In genomic region chr2:140586379-140586778, GRCh38 we compare ENCODE assay signal across 8 cellular contexts.
DNase-seq lines count a peak whose midpoint lies in the region; ATAC-seq, FAIRE-seq and TF ChIP-seq lines count a peak whose summit lies in the region.

No MANE protein-coding gene starts in this region.

- WGBS in suprapubic skin: 83% methylated on average over 2 of the region's 2 CpGs

- peaks cover 0 to 19% (median 4%) of the 10 kb centered on the region in 8 donors for H3K9me3 Mint-ChIP-seq in CD4-positive, alpha-beta memory T cell

- H3K4me1 ChIP-seq in BE2C (no peaks in the 10 kb centered on the region), kidney (ENCODE audit: control insufficient read depth in 1 of 2, insufficient read depth in 1 of 2, low read depth in 1 of 2, low read length in 2 of 2) (no peaks in the 10 kb centered on the region), suprapubic skin (no peaks in the 10 kb centered on the region)
- no peaks in the 10 kb centered on the region for H3K4me1 ChIP-seq in CD4-positive, alpha-beta memory T cell (ENCODE audit: insufficient read depth, low read length)

- no peak overlapping the region for H3K27ac ChIP-seq in RWPE1
- H3K27ac ChIP-seq in kidney (ENCODE audit: low read depth in 2 of 2, low read length in 2 of 2): no peak overlapping the region
- H3K27ac ChIP-seq in CD4-positive, alpha-beta memory T cell (ENCODE audit: low read depth, low read length): no peak overlapping the region
- H3K27ac ChIP-seq in suprapubic skin: no peak overlapping the region

- POLR2A ChIA-PET in RWPE1 (lab: Yijun Ruan, JAX; ENCODE audit: low non-redundant PET): no interaction called here
- POLR2A ChIA-PET in CD4-positive, alpha-beta memory T cell (lab: Charles Lee; ENCODE audit: partially characterized antibody): no interaction called here

- H3K9ac ChIP-seq in kidney (ENCODE audit: low read length in 2 of 2): no peak overlapping the region

- CTCF ChIA-PET in RWPE1 (lab: Yijun Ruan, JAX): interaction anchor here (0.6 kb wide), 2 partner anchors 17 to 288 kb away, joined by 3 to 4 read pairs; no protein-coding TSS in a partner anchor
- CTCF ChIA-PET in CD4-positive, alpha-beta memory T cell (lab: Charles Lee; ENCODE audit: partially characterized antibody): interaction anchor here (1.2 kb wide), 1 partner anchor 15 kb away, joined by 3 read pairs; no protein-coding TSS in a partner anchor

- H3K9me3 ChIP-seq in BE2C (no peaks in the 10 kb centered on the region), kidney (ENCODE audit: control insufficient read depth in 1 of 2, low read length in 2 of 2) (no peaks in the 10 kb centered on the region), suprapubic skin (no peaks in the 10 kb centered on the region)
- no peaks in the 10 kb centered on the region for H3K9me3 ChIP-seq in CD4-positive, alpha-beta memory T cell (ENCODE audit: control insufficient read depth in 1 of 2, low read length in 2 of 2)

- no peak overlapping the region for H3K4me3 ChIP-seq in BE2C (ENCODE audit: low read depth, low read length)
- no peak overlapping the region for H3K4me3 ChIP-seq in kidney (ENCODE audit: low read length in 2 of 2)
- no peak overlapping the region for H3K4me3 ChIP-seq in CD4-positive, alpha-beta memory T cell (ENCODE audit: low read length in 2 of 2)
- H3K4me3 ChIP-seq in suprapubic skin: no peak overlapping the region

- peak; percentile 68 for TF ChIP-seq CTCF in BE2C (IDR thresholded peaks at IDR 0.05; ENCODE audit: low read depth, low read length)
- no peak for TF ChIP-seq CTCF in RWPE1 (conservative IDR thresholded peaks at IDR 0.05; ENCODE audit: low read depth)
- TF ChIP-seq CTCF in kidney (IDR thresholded peaks at IDR 0.05; ENCODE audit: borderline replicate concordance, extremely low read depth, insufficient read depth): peak; percentile 33
- TF ChIP-seq CTCF in suprapubic skin (IDR thresholded peaks at IDR 0.05): no peak

- no peaks in the 10 kb centered on the region for H3K4me1 Mint-ChIP-seq in CD4-positive, alpha-beta memory T cell

- peak; percentile 30 for DNase-seq in BE2C
- peak; percentile 0 for DNase-seq in GM19240 (ENCODE audit: insufficient read length, low spot score)
- peak; percentile 27 for DNase-seq in RWPE1 (ENCODE audit: low spot score)
- no peak for DNase-seq in kidney
- DNase-seq in CD4-positive, alpha-beta memory T cell: no peak
- DNase-seq in NCI-H1930 (lab: John Stamatoyannopoulos, UW): no peak
- DNase-seq in suprapubic skin (ENCODE audit: low spot score in 2 of 2): no peak

- no peak for TF ChIP-seq POLR2A in suprapubic skin (IDR thresholded peaks at IDR 0.05)

- no peaks in the 10 kb centered on the region for H3K27me3 Mint-ChIP-seq in CD4-positive, alpha-beta memory T cell

- H3K27ac Mint-ChIP-seq in CD4-positive, alpha-beta memory T cell: no peak overlapping the region

- no peaks in the 10 kb centered on the region for H3K36me3 Mint-ChIP-seq in CD4-positive, alpha-beta memory T cell

- H3K27me3 ChIP-seq in BE2C: no peaks in the 10 kb centered on the region
- no peaks in the 10 kb centered on the region for H3K27me3 ChIP-seq in CD4-positive, alpha-beta memory T cell (ENCODE audit: insufficient read depth, low read length)
- H3K27me3 ChIP-seq in suprapubic skin: no peaks in the 10 kb centered on the region

- no peak overlapping the region for H3K4me3 Mint-ChIP-seq in CD4-positive, alpha-beta memory T cell

- FAIRE-seq in kidney (lab: Jason Lieb, UNC): no peak

- H3K36me3 ChIP-seq in BE2C: no peaks in the 10 kb centered on the region
- H3K36me3 ChIP-seq in kidney (ENCODE audit: control insufficient read depth in 1 of 2, insufficient read depth in 2 of 2, low read length in 2 of 2): no peaks in the 10 kb centered on the region
- H3K36me3 ChIP-seq in CD4-positive, alpha-beta memory T cell (ENCODE audit: insufficient read depth, low read length): no peaks in the 10 kb centered on the region
- no peaks in the 10 kb centered on the region for H3K36me3 ChIP-seq in suprapubic skin

- no peak for TF ChIP-seq EP300 in suprapubic skin (IDR thresholded peaks at IDR 0.05)

- intact Hi-C loops in kidney (cut with DNase I): no loop called here
- intact Hi-C loops in CD4-positive, alpha-beta memory T cell (cut with micrococcal nuclease): no loop called here

- ATAC-seq in HG03196 (IDR thresholded peaks at IDR 0.05; ENCODE audit: unreplicated experiment): peak; percentile 87

Comparison
In these comparisons a context has a peak if more than half of its experiments do, and no peak if none do; other contexts are left out.
1. DNase-seq: peak in BE2C (single experiment), GM19240 (single experiment) and RWPE1 (single experiment); none in kidney (single experiment), CD4-positive, alpha-beta memory T cell (0 of 5), NCI-H1930 (0 of 2) and suprapubic skin (0 of 2).
2. CTCF ChIP-seq: peak in BE2C (single experiment) and kidney (single experiment); none in RWPE1 (single experiment) and suprapubic skin (0 of 2).